ENCODE assay signal across 1 cellular context in genomic region chr11:71310184-71310583, GRCh38.
TF ChIP-seq lines count a peak whose summit lies in the region.

No MANE protein-coding gene starts in this region.

TF ChIP-seq in GM12878, 131 proteins besides CTCF, POLR2A, EP300 and RAD21 (continued from another document):
- TF ChIP-seq ATF7 (IDR thresholded peaks at IDR 0.05; ENCODE audit: low read depth) (0 out of 2 replicates have a peak, but pooled peaks have one; percentile 11), ZBTB11 (CRISPR knock-in tag; IDR thresholded peaks at IDR 0.05) (no peak), USF2 (IDR thresholded peaks at IDR 0.05; ENCODE audit: borderline replicate concordance, low read depth, low read length) (no peak), BHLHE40 (IDR thresholded peaks at IDR 0.05; ENCODE audit: borderline replicate concordance in 1 of 2, low read depth in 2 of 2, low read length in 1 of 2) (peak in 1 of 2 experiments; percentile 43; a peak in 1 of 4 replicates), ZNF217 (IDR thresholded peaks at IDR 0.05) (0 out of 2 replicates have a peak, but pooled peaks have one; percentile 60)
